In the genomic region with DNA sequence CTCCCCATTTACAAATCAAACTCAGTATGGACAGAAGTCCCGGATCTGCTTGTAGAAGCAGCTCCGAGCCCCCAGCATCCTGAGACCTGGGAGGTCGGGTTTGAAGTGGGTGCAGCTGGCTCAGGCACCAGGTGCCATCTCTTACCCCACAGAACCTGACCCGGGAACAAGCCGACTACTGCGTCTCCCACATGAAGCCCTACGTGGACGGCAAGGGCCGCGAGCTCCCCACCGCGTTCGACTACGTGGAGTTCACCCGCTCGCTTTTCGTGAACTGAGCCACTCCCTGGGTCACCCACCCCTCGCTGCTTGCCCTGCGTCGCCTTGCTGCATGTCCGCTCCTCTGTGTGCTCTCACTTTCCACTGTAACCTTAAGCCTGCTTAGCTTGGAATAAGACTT, we compare ENCODE assay signal across 23 cellular contexts. TPM values are rescaled to one million over a fixed set of nuclear protein-coding genes. Genes with fewer than 3 reads are reported as not detected.
A peak's percentile ranks its signal among the peaks of the same experiment; 100 is the strongest.
DNase-seq lines count a peak whose midpoint lies in the region; ATAC-seq and TF ChIP-seq lines count a peak whose summit lies in the region.
"Had no signal": no experiment of that assay in that cellular context is flagged by ENCODE, and none has a peak within 500 bp of the region (broad histone marks: within the 10 kb centered on the region; RNA-seq: fewer than 3 reads in every experiment).

No MANE protein-coding gene starts in this region.

- no peak overlapping the region for H3K14ac ChIP-seq in IMR-90 (replicated peaks; ENCODE audit: low read depth, low read length)

- no peaks in the 10 kb centered on the region for H3K9me3 Mint-ChIP-seq in Caco-2 (ENCODE audit: unreplicated experiment)

- TF ChIP-seq RAD21 in IMR-90 (IDR thresholded peaks at IDR 0.05; ENCODE audit: low read length) (no peak), neural cell (conservative IDR thresholded peaks at IDR 0.05) (no peak)

- H3K4me3 ChIP-seq in Caco-2 (ENCODE audit: low read depth, low read length) (no peak overlapping the region), IMR-90 (ENCODE audit: insufficient read depth, low read depth, low read length) (no peak overlapping the region), mammary epithelial cell (replicated peaks in 1 of 3; ENCODE audit: insufficient read depth in 1 of 3, low read depth in 2 of 3, low read length in 3 of 3) (no peak overlapping the region), neural cell (ENCODE audit: low read length) (no peak overlapping the region)
- H3K4me3 ChIP-seq: dorsolateral prefrontal cortex, HAP-1, thoracic aorta had no signal

- peak overlapping the region; percentile 26 for H3K27ac Mint-ChIP-seq in Caco-2 (ENCODE audit: unreplicated experiment)

- TF ChIP-seq EP300 in neural cell (conservative IDR thresholded peaks at IDR 0.05; ENCODE audit: poor library complexity, severe bottlenecking), result no peak

- peaks cover 26% of the 10 kb centered on the region for H3K4me1 ChIP-seq in Caco-2
- H3K4me1 ChIP-seq in IMR-90 (ENCODE audit: control insufficient read depth, insufficient read depth, low read length), result peaks cover 13% of the 10 kb centered on the region
- peaks cover 28% of the 10 kb centered on the region for H3K4me1 ChIP-seq in mammary epithelial cell (ENCODE audit: insufficient read depth, low read length)

- no peak overlapping the region for H2BK15ac ChIP-seq in IMR-90 (ENCODE audit: low read depth, low read length)

- intact Hi-C loops in Caco-2 (cut with micrococcal nuclease; ENCODE audit: unreplicated experiment), result no loop called here
- intact Hi-C loops in IMR-90 (cut with micrococcal nuclease), result no loop called here
- intact Hi-C loops in mammary epithelial cell (cut with micrococcal nuclease), result loop anchor here (10.0 kb wide), 1 partner anchor 152 kb away; a partner anchor contains a TSS

- no peak overlapping the region for H2AK5ac ChIP-seq in IMR-90 (ENCODE audit: low read depth, low read length)

- H2BK20ac ChIP-seq in IMR-90 (ENCODE audit: low read depth, low read length), result no peak overlapping the region

- no peak for TF ChIP-seq POLR2A in IMR-90 (IDR thresholded peaks at IDR 0.05; ENCODE audit: low read depth, low read length)

- H2AFZ ChIP-seq in IMR-90 (replicated peaks; ENCODE audit: low read length, poor library complexity), result no peak overlapping the region
- H2AFZ ChIP-seq in mammary epithelial cell (ENCODE audit: low read depth, low read length), result no peak overlapping the region
- H2AFZ ChIP-seq in neural cell (ENCODE audit: low read depth, low read length), result no peak overlapping the region

- no peak overlapping the region for H3K18ac ChIP-seq in IMR-90 (ENCODE audit: low read depth, low read length)

- H3K9me3 ChIP-seq in Caco-2, result no peaks in the 10 kb centered on the region
- no peaks in the 10 kb centered on the region for H3K9me3 ChIP-seq in IMR-90 (ENCODE audit: control insufficient read depth, insufficient read depth, low read length)
- no peaks in the 10 kb centered on the region for H3K9me3 ChIP-seq in mammary epithelial cell (replicated peaks; ENCODE audit: insufficient read depth, low read length)
- H3K9me3 ChIP-seq in neural cell (ENCODE audit: low read length), result no peaks in the 10 kb centered on the region
- H3K9me3 ChIP-seq: HAP-1, thoracic aorta had no signal

- H4K5ac ChIP-seq in IMR-90 (ENCODE audit: low read depth, low read length), result no peak overlapping the region

- H3K27me3 ChIP-seq in Caco-2 (replicated peaks; ENCODE audit: control insufficient read depth, insufficient read depth, low read length) (no peaks in the 10 kb centered on the region), IMR-90 (ENCODE audit: control insufficient read depth, insufficient read depth, low read length) (no peaks in the 10 kb centered on the region), mammary epithelial cell (ENCODE audit: insufficient read depth, low read length) (no peaks in the 10 kb centered on the region), neural cell (ENCODE audit: insufficient read depth, low read depth, low read length) (no peaks in the 10 kb centered on the region)
- H3K27me3 ChIP-seq: dorsolateral prefrontal cortex had no signal

- 0 out of 2 replicates have a peak, but pooled peaks cover 3% of the 10 kb centered on the region for H4K20me1 ChIP-seq in IMR-90 (ENCODE audit: insufficient read depth, low read length)
- no peaks in the 10 kb centered on the region for H4K20me1 ChIP-seq in mammary epithelial cell (ENCODE audit: insufficient read depth, low read length)
- H4K20me1 ChIP-seq in neural cell (ENCODE audit: insufficient read depth), result no peaks in the 10 kb centered on the region

- H3F3A ChIP-seq in neural cell (ENCODE audit: insufficient read depth, low read length, poor library complexity, severe bottlenecking), result no peaks in the 10 kb centered on the region

- H3K36me3 ChIP-seq in Caco-2 (ENCODE audit: control insufficient read depth, insufficient read depth, low read length), result peaks cover 9% of the 10 kb centered on the region
- H3K36me3 ChIP-seq in IMR-90 (ENCODE audit: control insufficient read depth, insufficient read depth, low read length), result peaks cover 56% of the 10 kb centered on the region
- peaks cover 26% of the 10 kb centered on the region for H3K36me3 ChIP-seq in mammary epithelial cell (ENCODE audit: insufficient read depth, low read length)
- H3K36me3 ChIP-seq in neural cell (ENCODE audit: insufficient read depth, low read length), result peaks cover 16% of the 10 kb centered on the region

- H3K56ac ChIP-seq in IMR-90 (ENCODE audit: extremely low read depth, insufficient read depth, low read length), result no peak overlapping the region

- no peak overlapping the region for H3K4me3 Mint-ChIP-seq in Caco-2 (ENCODE audit: unreplicated experiment)

- DNase-seq in Caco-2, result no peak
- no peak for DNase-seq in IMR-90
- DNase-seq in mammary epithelial cell, result no peak
- no peak for DNase-seq in cortex of kidney (lab: John Stamatoyannopoulos, UW)
- DNase-seq in NCI-H69 (lab: John Stamatoyannopoulos, UW), result no peak
- no peak for DNase-seq in stimulated activated CD4-positive, alpha-beta T cell treated with anti-CD3 and anti-CD28 coated beads, Interleukin-12 subunit alpha, Interleukin-12 subunit beta, amount 100 ng/mL, for 4 hours
- DNase-seq in ureter (ENCODE audit: low spot score), result no peak
- DNase-seq: activated CD4-positive, alpha-beta T cell treated with anti-CD3 and anti-CD28 coated beads, Interleukin-2, amount 50 U/mL, for 4 hours; activated gamma-delta T cell; amniotic stem cell; dorsolateral prefrontal cortex; EL; NCI-H1105; NCI-H1930; NCI-H2227 treated with DMSO at 0.1 percent for 48 hours; NCI-H748 treated with DMSO at 0.1 percent for 48 hours; occipital lobe; stimulated activated CD4-positive, alpha-beta T cell treated with anti-CD3 and anti-CD28 coated beads, Interleukin-4, amount 100 ng/mL, for 24 hours; stimulated activated naive CD8-positive, alpha-beta T cell treated with anti-CD3 and anti-CD28 coated beads, Interleukin-15, Interleukin-2, amounts not matched to agents 100 U/mL and 50 U/mL, for 24 hours; T-helper 9 cell had no signal

- CTCF ChIA-PET in Caco-2 (lab: Charles Lee) (no interaction called here), IMR-90 (lab: Yijun Ruan, JAX) (no interaction called here), mammary epithelial cell (lab: Charles Lee; ENCODE audit: low non-redundant PET) (no interaction called here)

- H3K4ac ChIP-seq in IMR-90 (ENCODE audit: low read depth, low read length), result no peak overlapping the region

- TF ChIP-seq CTCF in Caco-2 (IDR thresholded peaks at IDR 0.05; ENCODE audit: insufficient read depth in 1 of 2, low read depth in 1 of 2, low read length in 1 of 2, severe bottlenecking in 1 of 2, unreplicated experiment in 1 of 2) (no peak), IMR-90 (conservative IDR thresholded peaks at IDR 0.05; ENCODE audit: low read depth, low read length) (no peak), mammary epithelial cell (conservative IDR thresholded peaks at IDR 0.05 in 1 of 2, IDR thresholded peaks at IDR 0.05 in 1 of 2; ENCODE audit: extremely low read depth in 1 of 2, insufficient read depth in 1 of 2, low read depth in 1 of 2, low read length in 2 of 2) (no peak), neural cell (IDR thresholded peaks at IDR 0.05; ENCODE audit: poor library complexity, severe bottlenecking) (no peak)

- H3K9me2 ChIP-seq in neural cell (ENCODE audit: insufficient read depth, low read length), result no peaks in the 10 kb centered on the region

- ATAC-seq in IMR-90 (ENCODE audit: low read depth), result no peak
- ATAC-seq: stimulated activated naive CD8-positive, alpha-beta T cell treated with anti-CD3 and anti-CD28 coated beads, Interleukin-15, Interleukin-2, amounts not matched to agents 100 U/mL and 50 U/mL, for 24 hours had no signal

- no peaks in the 10 kb centered on the region for H3K27me3 Mint-ChIP-seq in Caco-2 (ENCODE audit: insufficient read depth, unreplicated experiment)

- dilution Hi-C loops in IMR-90 (cut with HindIII; ENCODE audit: low sequenced_read_pairs, unreplicated experiment) (no loop called here), mammary epithelial cell (cut with HindIII; ENCODE audit: low sequenced_read_pairs) (no loop called here)

- H4K91ac ChIP-seq in IMR-90 (ENCODE audit: insufficient read depth, low read depth, low read length), result no peak overlapping the region

- H3K79me1 ChIP-seq in IMR-90 (ENCODE audit: low read depth in 1 of 2, low read length in 2 of 2), result peaks cover 0 to 35% of the 10 kb centered on the region in 2 experiments; a peak in 2 of 4 replicates

- no peak overlapping the region for H4K8ac ChIP-seq in IMR-90 (ENCODE audit: low read depth in 2 of 2, low read length in 2 of 2)

- H2BK120ac ChIP-seq in IMR-90 (ENCODE audit: low read depth, low read length), result no peak overlapping the region

- in situ Hi-C loops in IMR-90 (cut with MboI; ENCODE audit: low sequenced_read_pairs), result no loop called here
- in situ Hi-C loops in mammary epithelial cell (cut with MboI; ENCODE audit: low sequenced_read_pairs in 2 of 2), result no loop called here

- no peak overlapping the region for H3K27ac ChIP-seq in IMR-90 (ENCODE audit: insufficient read depth, low read length)
- H3K27ac ChIP-seq in mammary epithelial cell (ENCODE audit: insufficient read depth, low read depth, low read length), result no peak overlapping the region
- H3K27ac ChIP-seq in neural cell (ENCODE audit: low read length), result no peak overlapping the region
- H3K27ac ChIP-seq: thoracic aorta had no signal

- BruUV-seq in Caco-2 (replicated peaks; lab: Mats Ljungman, UMichigan) (TSS peak; percentile 93), IMR-90 (replicated peaks; lab: Mats Ljungman, UMichigan) (TSS peak; percentile 99), mammary epithelial cell (replicated peaks; lab: Mats Ljungman, UMichigan) (TSS peak; percentile 91)

- H3K79me2 ChIP-seq in mammary epithelial cell (ENCODE audit: insufficient read depth, low read length) (peaks cover 3% of the 10 kb centered on the region), neural cell (replicated peaks; ENCODE audit: insufficient read depth, low read length) (no peaks in the 10 kb centered on the region)

- peaks cover 93% of the 10 kb centered on the region for H3K36me3 Mint-ChIP-seq in Caco-2 (ENCODE audit: insufficient read depth, unreplicated experiment)

- H3K23ac ChIP-seq in IMR-90 (ENCODE audit: low read depth, low read length), result no peak overlapping the region

- H2BK5ac ChIP-seq in IMR-90 (ENCODE audit: low read depth, low read length, poor library complexity, severe bottlenecking), result no peak overlapping the region

- 91% methylated on average over 13 of the region's 21 CpGs; no CpG with 5 or more reads in 1 of the 2 experiments for WGBS in IMR-90 (ENCODE audit: extremely low coverage in 2 of 2, insufficient read length in 1 of 2), 2 experiments
- 94% methylated on average over 15 of the region's 21 CpGs for WGBS in mammary epithelial cell (ENCODE audit: low coverage, missing lambda C conversion rate)

- no peak overlapping the region for H2AK9ac ChIP-seq in IMR-90 (replicated peaks; ENCODE audit: low read depth, low read length, poor library complexity)

- H3K4me2 ChIP-seq in IMR-90 (ENCODE audit: low read depth, low read length), result no peak overlapping the region
- H3K4me2 ChIP-seq in mammary epithelial cell (ENCODE audit: insufficient read depth, low read depth, low read length), result no peak overlapping the region
- H3K4me2 ChIP-seq in neural cell (ENCODE audit: low read length), result no peak overlapping the region

- H3K4me1 Mint-ChIP-seq in Caco-2 (ENCODE audit: low read depth, unreplicated experiment), result peaks cover 13% of the 10 kb centered on the region

- 0 out of 2 replicates have a peak, but pooled peaks cover 5% of the 10 kb centered on the region for H3K9me1 ChIP-seq in IMR-90 (ENCODE audit: insufficient read depth, low read length)

- no peak overlapping the region for H3K9ac ChIP-seq in IMR-90 (ENCODE audit: low read depth, low read length)
- H3K9ac ChIP-seq in mammary epithelial cell (ENCODE audit: insufficient read depth, low read length), result no peak overlapping the region
- no peak overlapping the region for H3K9ac ChIP-seq in neural cell (ENCODE audit: low read length)

- POLR2A ChIA-PET in Caco-2 (lab: Charles Lee) (no interaction called here), IMR-90 (lab: Charles Lee; ENCODE audit: unreplicated experiment) (no interaction called here)

RNA-seq across cellular contexts. Expression of a gene that starts 23.6 kb away (rescaled TPM):
- total RNA-seq in Caco-2 (2022) (80.2 and 80.8 TPM in 2 replicates), IMR-90 (2012; rRNA removed) (36.1 and 37.1 TPM in 2 replicates), mammary epithelial cell (10 to 100 TPM; 28.5 to 54.4 TPM), ureter (36.1 TPM)
- polyA plus RNA-seq in IMR-90 (2012; rRNA removed) (33.7 and 42.9 TPM in 2 replicates), mammary epithelial cell (60.7 TPM), neural cell (82.5 and 86.6 TPM in 2 replicates)
- 27.9 and 40.6 TPM in 2 replicates for polyA plus RNA-seq in IMR-90 (2012; cell fraction: cytosol; rRNA removed)
- polyA plus RNA-seq in IMR-90 (2012; cell fraction: nucleus; rRNA removed; ENCODE audit: low replicate concordance), result 24.0 and 102 TPM in 2 replicates
- polyA minus RNA-seq in mammary epithelial cell (46.9 TPM), neural cell (44.9 and 48.7 TPM in 2 replicates)

RNA-seq across cellular contexts. Expression of a gene that starts 56.0 kb away (rescaled TPM):
- 710 and 745 TPM in 2 replicates for total RNA-seq in Caco-2 (2022)
- 182 and 587 TPM in 2 replicates for total RNA-seq in IMR-90 (2012; rRNA removed)
- 80.2 and 104 TPM in 2 replicates for polyA plus RNA-seq in IMR-90 (2012; rRNA removed)
- polyA plus RNA-seq in IMR-90 (2012; cell fraction: cytosol; rRNA removed), result 13.7 and 17.9 TPM in 2 replicates
- 21.2 and 52.6 TPM in 2 replicates for polyA plus RNA-seq in IMR-90 (2012; cell fraction: nucleus; rRNA removed; ENCODE audit: low replicate concordance)
- 100 to 1,000 TPM; 282 to 484 TPM for total RNA-seq in mammary epithelial cell
- polyA plus RNA-seq in mammary epithelial cell, result 136 TPM
- polyA minus RNA-seq in mammary epithelial cell, result 116 TPM
- polyA plus RNA-seq in neural cell, result 549 and 855 TPM in 2 replicates
- polyA minus RNA-seq in neural cell, result 541 and 626 TPM in 2 replicates
- total RNA-seq in ureter, result 390 TPM
